Comparison of ENCODE assay signal across 1 cellular context in the genomic region with DNA sequence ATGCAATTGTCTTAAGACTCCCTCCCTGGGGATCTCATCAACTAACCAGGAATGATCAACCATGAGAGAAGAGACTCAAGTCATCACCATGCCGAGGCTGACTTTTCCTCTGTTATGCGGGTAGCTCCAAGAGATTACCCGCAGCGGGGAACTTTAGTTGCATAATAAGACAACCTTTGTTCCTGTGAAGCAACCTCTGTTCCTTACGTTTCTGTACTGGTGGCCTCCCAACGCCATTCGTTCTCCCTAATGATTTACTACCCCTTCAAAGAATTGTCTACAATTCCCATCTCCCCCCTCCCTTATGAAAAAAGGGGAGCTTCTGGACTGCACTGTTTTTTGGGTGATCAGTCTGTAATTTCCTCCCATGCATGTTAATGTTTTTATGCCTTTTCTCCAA.
TF ChIP-seq lines count a peak whose summit lies in the region.

No MANE protein-coding gene starts in this region.

TF ChIP-seq in HepG2, 621 proteins besides CTCF, POLR2A, EP300 and RAD21 (continued from another document and continues in another):
- TF ChIP-seq, protein P1, sequence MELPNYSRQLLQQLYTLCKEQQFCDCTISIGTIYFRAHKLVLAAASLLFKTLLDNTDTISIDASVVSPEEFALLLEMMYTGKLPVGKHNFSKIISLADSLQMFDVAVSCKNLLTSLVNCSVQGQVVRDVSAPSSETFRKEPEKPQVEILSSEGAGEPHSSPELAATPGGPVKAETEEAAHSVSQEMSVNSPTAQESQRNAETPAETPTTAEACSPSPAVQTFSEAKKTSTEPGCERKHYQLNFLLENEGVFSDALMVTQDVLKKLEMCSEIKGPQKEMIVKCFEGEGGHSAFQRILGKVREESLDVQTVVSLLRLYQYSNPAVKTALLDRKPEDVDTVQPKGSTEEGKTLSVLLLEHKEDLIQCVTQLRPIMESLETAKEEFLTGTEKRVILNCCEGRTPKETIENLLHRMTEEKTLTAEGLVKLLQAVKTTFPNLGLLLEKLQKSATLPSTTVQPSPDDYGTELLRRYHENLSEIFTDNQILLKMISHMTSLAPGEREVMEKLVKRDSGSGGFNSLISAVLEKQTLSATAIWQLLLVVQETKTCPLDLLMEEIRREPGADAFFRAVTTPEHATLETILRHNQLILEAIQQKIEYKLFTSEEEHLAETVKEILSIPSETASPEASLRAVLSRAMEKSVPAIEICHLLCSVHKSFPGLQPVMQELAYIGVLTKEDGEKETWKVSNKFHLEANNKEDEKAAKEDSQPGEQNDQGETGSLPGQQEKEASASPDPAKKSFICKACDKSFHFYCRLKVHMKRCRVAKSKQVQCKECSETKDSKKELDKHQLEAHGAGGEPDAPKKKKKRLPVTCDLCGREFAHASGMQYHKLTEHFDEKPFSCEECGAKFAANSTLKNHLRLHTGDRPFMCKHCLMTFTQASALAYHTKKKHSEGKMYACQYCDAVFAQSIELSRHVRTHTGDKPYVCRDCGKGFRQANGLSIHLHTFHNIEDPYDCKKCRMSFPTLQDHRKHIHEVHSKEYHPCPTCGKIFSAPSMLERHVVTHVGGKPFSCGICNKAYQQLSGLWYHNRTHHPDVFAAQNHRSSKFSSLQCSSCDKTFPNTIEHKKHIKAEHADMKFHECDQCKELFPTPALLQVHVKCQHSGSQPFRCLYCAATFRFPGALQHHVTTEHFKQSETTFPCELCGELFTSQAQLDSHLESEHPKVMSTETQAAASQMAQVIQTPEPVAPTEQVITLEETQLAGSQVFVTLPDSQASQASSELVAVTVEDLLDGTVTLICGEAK (IDR thresholded peaks at IDR 0.05), result no peak
- TF ChIP-seq, protein P1 (CRISPR knock-in tag; IDR thresholded peaks at IDR 0.05), result no peak
- TF ChIP-seq RARA (CRISPR knock-in tag; IDR thresholded peaks at IDR 0.05) (peak; percentile 78), ZNF451 (CRISPR knock-in tag; IDR thresholded peaks at IDR 0.05) (no peak), FOXP1 (IDR thresholded peaks at IDR 0.05) (no peak), FOXP1 (CRISPR knock-in tag; IDR thresholded peaks at IDR 0.05) (0 out of 2 replicates have a peak, but pooled peaks have one; percentile 16), ZNF768 (CRISPR knock-in tag; IDR thresholded peaks at IDR 0.05) (no peak), RFXAP (CRISPR knock-in tag; IDR thresholded peaks at IDR 0.05; ENCODE audit: borderline replicate concordance) (no peak), ZNF503 (CRISPR knock-in tag; IDR thresholded peaks at IDR 0.05) (peak; percentile 64; the same call in 1 of the 2 replicates), ZNF570 (CRISPR knock-in tag; IDR thresholded peaks at IDR 0.05; ENCODE audit: borderline replicate concordance) (no peak), ZNF317 (CRISPR knock-in tag; IDR thresholded peaks at IDR 0.05) (0 out of 2 replicates have a peak, but pooled peaks have one; percentile 15), RNF2 (conservative IDR thresholded peaks at IDR 0.05; ENCODE audit: low read depth) (no peak), GATAD2A (CRISPR knock-in tag; IDR thresholded peaks at IDR 0.05) (peak; percentile 94), ZNF446 (CRISPR knock-in tag; IDR thresholded peaks at IDR 0.05) (no peak), TBX2 (CRISPR knock-in tag; IDR thresholded peaks at IDR 0.05; ENCODE audit: borderline replicate concordance) (peak; percentile 58; the same call in 1 of the 2 replicates), SALL1 (CRISPR knock-in tag; IDR thresholded peaks at IDR 0.05) (peak; percentile 44; the same call in 1 of the 2 replicates), ZSCAN20 (CRISPR knock-in tag; IDR thresholded peaks at IDR 0.05; ENCODE audit: borderline replicate concordance) (peak; percentile 74; the same call in 1 of the 2 replicates), ZNF580 (CRISPR knock-in tag; IDR thresholded peaks at IDR 0.05; ENCODE audit: borderline replicate concordance, low read depth) (0 out of 2 replicates have a peak, but pooled peaks have one; percentile 30), ZNF441 (CRISPR knock-in tag; IDR thresholded peaks at IDR 0.05; ENCODE audit: borderline replicate concordance) (no peak), PATZ1 (CRISPR knock-in tag; IDR thresholded peaks at IDR 0.05) (peak; percentile 88), ZNF383 (CRISPR knock-in tag; IDR thresholded peaks at IDR 0.05; ENCODE audit: borderline replicate concordance) (no peak), NONO (IDR thresholded peaks at IDR 0.05) (no peak), NONO (CRISPR knock-in tag; conservative IDR thresholded peaks at IDR 0.05) (no peak), ZNF558 (CRISPR knock-in tag; IDR thresholded peaks at IDR 0.05; ENCODE audit: borderline replicate concordance) (no peak), PITX1 (CRISPR knock-in tag; IDR thresholded peaks at IDR 0.05) (0 out of 2 replicates have a peak, but pooled peaks have one; percentile 35), ZNF782 (CRISPR knock-in tag; IDR thresholded peaks at IDR 0.05; ENCODE audit: borderline replicate concordance) (no peak), ZKSCAN1 (IDR thresholded peaks at IDR 0.05; ENCODE audit: low read length) (no peak), MEF2D (CRISPR knock-in tag; IDR thresholded peaks at IDR 0.05) (no peak), CSRNP1 (CRISPR knock-in tag; IDR thresholded peaks at IDR 0.05) (no peak), SMAD3 (CRISPR knock-in tag; IDR thresholded peaks at IDR 0.05) (peak; percentile 50; the same call in 1 of the 2 replicates), LCORL (IDR thresholded peaks at IDR 0.05) (no peak), LCORL (CRISPR knock-in tag; IDR thresholded peaks at IDR 0.05) (peak; percentile 80; the same call in 1 of the 2 replicates)
- TF ChIP-seq, protein P2, sequence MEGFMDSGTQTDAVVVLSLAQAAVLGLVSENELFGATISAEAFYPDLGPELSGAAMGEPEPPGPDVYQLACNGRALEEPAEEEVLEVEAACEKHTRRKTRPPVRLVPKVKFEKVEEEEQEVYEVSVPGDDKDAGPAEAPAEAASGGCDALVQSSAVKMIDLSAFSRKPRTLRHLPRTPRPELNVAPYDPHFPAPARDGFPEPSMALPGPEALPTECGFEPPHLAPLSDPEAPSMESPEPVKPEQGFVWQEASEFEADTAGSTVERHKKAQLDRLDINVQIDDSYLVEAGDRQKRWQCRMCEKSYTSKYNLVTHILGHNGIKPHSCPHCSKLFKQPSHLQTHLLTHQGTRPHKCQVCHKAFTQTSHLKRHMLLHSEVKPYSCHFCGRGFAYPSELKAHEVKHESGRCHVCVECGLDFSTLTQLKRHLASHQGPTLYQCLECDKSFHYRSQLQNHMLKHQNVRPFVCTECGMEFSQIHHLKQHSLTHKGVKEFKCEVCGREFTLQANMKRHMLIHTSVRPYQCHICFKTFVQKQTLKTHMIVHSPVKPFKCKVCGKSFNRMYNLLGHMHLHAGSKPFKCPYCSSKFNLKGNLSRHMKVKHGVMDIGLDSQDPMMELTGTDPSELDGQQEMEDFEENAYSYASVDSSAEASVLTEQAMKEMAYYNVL (CRISPR knock-in tag; IDR thresholded peaks at IDR 0.05; ENCODE audit: borderline replicate concordance), result peak; percentile 73; the same call in 1 of the 2 replicates
- TF ChIP-seq, protein P3, sequence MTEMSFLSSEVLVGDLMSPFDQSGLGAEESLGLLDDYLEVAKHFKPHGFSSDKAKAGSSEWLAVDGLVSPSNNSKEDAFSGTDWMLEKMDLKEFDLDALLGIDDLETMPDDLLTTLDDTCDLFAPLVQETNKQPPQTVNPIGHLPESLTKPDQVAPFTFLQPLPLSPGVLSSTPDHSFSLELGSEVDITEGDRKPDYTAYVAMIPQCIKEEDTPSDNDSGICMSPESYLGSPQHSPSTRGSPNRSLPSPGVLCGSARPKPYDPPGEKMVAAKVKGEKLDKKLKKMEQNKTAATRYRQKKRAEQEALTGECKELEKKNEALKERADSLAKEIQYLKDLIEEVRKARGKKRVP (CRISPR knock-in tag; IDR thresholded peaks at IDR 0.05), result peak in 1 of 2 experiments; percentile 55; a peak in 1 of 4 replicates
- TF ChIP-seq, protein P4, sequence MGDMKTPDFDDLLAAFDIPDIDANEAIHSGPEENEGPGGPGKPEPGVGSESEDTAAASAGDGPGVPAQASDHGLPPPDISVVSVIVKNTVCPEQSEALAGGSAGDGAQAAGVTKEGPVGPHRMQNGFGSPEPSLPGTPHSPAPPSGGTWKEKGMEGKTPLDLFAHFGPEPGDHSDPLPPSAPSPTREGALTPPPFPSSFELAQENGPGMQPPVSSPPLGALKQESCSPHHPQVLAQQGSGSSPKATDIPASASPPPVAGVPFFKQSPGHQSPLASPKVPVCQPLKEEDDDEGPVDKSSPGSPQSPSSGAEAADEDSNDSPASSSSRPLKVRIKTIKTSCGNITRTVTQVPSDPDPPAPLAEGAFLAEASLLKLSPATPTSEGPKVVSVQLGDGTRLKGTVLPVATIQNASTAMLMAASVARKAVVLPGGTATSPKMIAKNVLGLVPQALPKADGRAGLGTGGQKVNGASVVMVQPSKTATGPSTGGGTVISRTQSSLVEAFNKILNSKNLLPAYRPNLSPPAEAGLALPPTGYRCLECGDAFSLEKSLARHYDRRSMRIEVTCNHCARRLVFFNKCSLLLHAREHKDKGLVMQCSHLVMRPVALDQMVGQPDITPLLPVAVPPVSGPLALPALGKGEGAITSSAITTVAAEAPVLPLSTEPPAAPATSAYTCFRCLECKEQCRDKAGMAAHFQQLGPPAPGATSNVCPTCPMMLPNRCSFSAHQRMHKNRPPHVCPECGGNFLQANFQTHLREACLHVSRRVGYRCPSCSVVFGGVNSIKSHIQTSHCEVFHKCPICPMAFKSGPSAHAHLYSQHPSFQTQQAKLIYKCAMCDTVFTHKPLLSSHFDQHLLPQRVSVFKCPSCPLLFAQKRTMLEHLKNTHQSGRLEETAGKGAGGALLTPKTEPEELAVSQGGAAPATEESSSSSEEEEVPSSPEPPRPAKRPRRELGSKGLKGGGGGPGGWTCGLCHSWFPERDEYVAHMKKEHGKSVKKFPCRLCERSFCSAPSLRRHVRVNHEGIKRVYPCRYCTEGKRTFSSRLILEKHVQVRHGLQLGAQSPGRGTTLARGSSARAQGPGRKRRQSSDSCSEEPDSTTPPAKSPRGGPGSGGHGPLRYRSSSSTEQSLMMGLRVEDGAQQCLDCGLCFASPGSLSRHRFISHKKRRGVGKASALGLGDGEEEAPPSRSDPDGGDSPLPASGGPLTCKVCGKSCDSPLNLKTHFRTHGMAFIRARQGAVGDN (CRISPR knock-in tag; IDR thresholded peaks at IDR 0.05), result no peak
